Comparison of ENCODE assay signal across 21 cellular contexts in genomic region chr12:112916270-112916669, GRCh38. TPM values are rescaled to one million over a fixed set of nuclear protein-coding genes. Genes with fewer than 3 reads are reported as not detected.
DNase-seq lines count a peak whose midpoint lies in the region; ATAC-seq, FAIRE-seq and TF ChIP-seq lines count a peak whose summit lies in the region.
"Had no signal": no experiment of that assay in that cellular context is flagged by ENCODE, and none has a peak within 500 bp of the region (broad histone marks: within the 10 kb centered on the region; RNA-seq: fewer than 3 reads in every experiment).

No MANE protein-coding gene starts in this region.

- no peaks in the 10 kb centered on the region for H3K36me3 ChIP-seq in body of pancreas (replicated peaks in 1 of 2; ENCODE audit: insufficient read depth in 1 of 2, low read depth in 2 of 2)
- H3K36me3 ChIP-seq in small intestine (ENCODE audit: control insufficient read depth in 2 of 2, insufficient read depth in 2 of 2, low read length in 2 of 2) = peaks cover 0 to 15% of the 10 kb centered on the region in 2 donors
- no peaks in the 10 kb centered on the region for H3K36me3 ChIP-seq in H7 (replicated peaks; ENCODE audit: control insufficient read depth, insufficient read depth, low read length)
- H3K36me3 ChIP-seq: neural progenitor cell had no signal

- H3K9me3 ChIP-seq in body of pancreas = no peaks in the 10 kb centered on the region
- H3K9me3 ChIP-seq in small intestine (ENCODE audit: control insufficient read depth, low read depth) = no peaks in the 10 kb centered on the region

- DNase-seq in DMS 273 (lab: John Stamatoyannopoulos, UW; ENCODE audit: unreplicated experiment) = peak; percentile 21
- DNase-seq in DMS 273 treated with DMSO at 0.1 percent for 48 hours (lab: John Stamatoyannopoulos, UW) = no peak
- DNase-seq in body of pancreas = peak in 3 of 4 donors; percentile 45 to 49 (median 48)
- DNase-seq in fibroblast of villous mesenchyme (ENCODE audit: low read depth) = peak; percentile 63
- DNase-seq in small intestine = peak; percentile 63
- no peak for DNase-seq in NOMO-1 treated with dmso at 0.1 percent for 144 hours (lab: John Stamatoyannopoulos, UW; ENCODE audit: unreplicated experiment)
- DNase-seq in H7 = no peak
- DNase-seq: activated CD8-positive, alpha-beta memory T cell treated with anti-CD3 and anti-CD28 coated beads for 24 hours; activated effector memory CD4-positive, alpha-beta T cell treated with Interleukin-2 at 50 U/mL for 16 hours; CD8-positive, alpha-beta T cell; effector CD8-positive, alpha-beta T cell; lower lobe of right lung; NCI-H187 treated with DMSO at 0.1 percent for 48 hours; SK-N-SH had no signal

- WGBS in body of pancreas, 2 donors = 22 to 31% methylated on average over 5 of the region's 5 CpGs
- 34 to 46% (median 45%) methylated on average over 5 of the region's 5 CpGs for WGBS in small intestine, 3 donors

- H3K4me3 ChIP-seq in body of pancreas (no peak overlapping the region), fibroblast of villous mesenchyme (ENCODE audit: low read depth, low read length) (no peak overlapping the region), small intestine (ENCODE audit: low read depth in 1 of 2, low read length in 2 of 2) (no peak overlapping the region), H7 (ENCODE audit: insufficient read depth, low read depth, low read length) (no peak overlapping the region)
- H3K4me3 ChIP-seq: ascending aorta, K562, lower lobe of right lung, neural progenitor cell had no signal

- H3K27ac ChIP-seq in body of pancreas = no peak overlapping the region
- peak overlapping the region in 1 of 2 donors; percentile 50 for H3K27ac ChIP-seq in small intestine (ENCODE audit: low read depth in 1 of 2, low read length in 1 of 2)
- H3K27ac ChIP-seq: 22Rv1, ascending aorta, lower lobe of right lung, neural progenitor cell had no signal

- H3K27me3 ChIP-seq in body of pancreas (no peaks in the 10 kb centered on the region), small intestine (ENCODE audit: control insufficient read depth in 2 of 2, insufficient read depth in 2 of 2, low read length in 2 of 2) (no peaks in the 10 kb centered on the region), H7 (ENCODE audit: control insufficient read depth, insufficient read depth, low read length) (no peaks in the 10 kb centered on the region)
- H3K27me3 ChIP-seq: ascending aorta, neural progenitor cell had no signal

- ATAC-seq in body of pancreas (peak; percentile 33), HG02870 (IDR thresholded peaks at IDR 0.05; ENCODE audit: unreplicated experiment) (no peak)
- ATAC-seq: CD8-positive, alpha-beta T cell; K562 had no signal

- H3K4me1 ChIP-seq in body of pancreas (peaks cover 10% of the 10 kb centered on the region), small intestine (ENCODE audit: control insufficient read depth in 2 of 2, insufficient read depth in 1 of 2, low read depth in 1 of 2, low read length in 1 of 2) (peaks cover 0 to 3% of the 10 kb centered on the region in 2 donors)
- H3K4me1 ChIP-seq: ascending aorta, lower lobe of right lung, neural progenitor cell had no signal

- TF ChIP-seq CTCF in body of pancreas (IDR thresholded peaks at IDR 0.05) = no peak
- TF ChIP-seq CTCF in fibroblast of villous mesenchyme (IDR thresholded peaks at IDR 0.05; ENCODE audit: insufficient read depth, low read depth, low read length) = no peak

- intact Hi-C loops in body of pancreas (cut with DNase I) = no loop called here

- no peak for FAIRE-seq in small intestine (lab: Jason Lieb, UNC)
- FAIRE-seq: GM19239, K562 had no signal

- no peak for TF ChIP-seq POLR2A in body of pancreas (IDR thresholded peaks at IDR 0.05)

RNA-seq across cellular contexts. Expression of gene OAS1, which starts 9.5 kb away (rescaled TPM):
- total RNA-seq in body of pancreas = 1 to 10 TPM; 4.3 to 7.8 TPM
- total RNA-seq in fibroblast of villous mesenchyme = under 0.01 and 0.86 TPM in 2 replicates
- 10 to 100 TPM; 37.5 to 66.9 (median 39.7) TPM for polyA plus RNA-seq in small intestine
- total RNA-seq in H7 (2014; rRNA removed; shearing (Covaris generic)) = 0.62 and 0.96 TPM in 2 replicates
- total RNA-seq: G401 had no signal

RNA-seq across cellular contexts. Expression of gene OAS3, which starts 22.0 kb away (rescaled TPM):
- total RNA-seq in body of pancreas = 10 to 100 TPM in 1 of 2 donors, 1 to 10 TPM in 1; 2.3 to 18.1 TPM
- 10.3 and 12.5 TPM in 2 replicates for total RNA-seq in fibroblast of villous mesenchyme
- 10 to 100 TPM in 1 of 3 donors, 1 to 10 TPM in 2; 3.8 to 13.1 (median 4.7) TPM for polyA plus RNA-seq in small intestine
- 0.21 and 3.6 TPM in 2 replicates for total RNA-seq in H7 (2014; rRNA removed; shearing (Covaris generic))

Comparison
In these comparisons a context has a peak if more than half of its experiments do, and no peak if none do; other contexts are left out.
1. DNase-seq: peak in DMS 273 (single experiment), body of pancreas (3 of 4), fibroblast of villous mesenchyme (single experiment) and small intestine (single experiment); none in DMS 273 treated with DMSO at 0.1 percent for 48 hours (single experiment), NOMO-1 treated with dmso at 0.1 percent for 144 hours (single experiment) and H7 (single experiment).